22 cellular contexts compared by ENCODE assay signal in the genomic region with DNA sequence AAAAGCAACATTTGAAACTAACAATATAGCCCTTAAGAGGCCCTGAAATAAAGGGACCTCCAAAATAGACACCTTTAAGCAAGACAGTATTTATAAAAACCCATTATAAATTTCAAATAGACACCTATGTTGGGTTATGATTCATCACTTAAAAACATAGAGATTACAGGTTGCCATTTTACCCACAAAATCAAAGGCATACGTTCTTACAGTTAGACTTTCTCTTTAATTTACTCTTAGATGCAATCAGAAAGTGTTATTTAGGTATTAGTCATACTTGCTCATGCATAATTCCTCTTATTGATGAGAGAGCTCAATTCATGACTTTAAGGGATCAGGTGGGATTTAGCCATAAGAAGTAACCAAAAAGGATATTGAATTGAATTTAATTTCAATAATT. TPM values are rescaled to one million over a fixed set of nuclear protein-coding genes. Genes with fewer than 3 reads are reported as not detected.
A peak's percentile ranks its signal among the peaks of the same experiment; 100 is the strongest.
DNase-seq lines count a peak whose midpoint lies in the region; ATAC-seq lines count a peak whose summit lies in the region.
"Had no signal": no experiment of that assay in that cellular context is flagged by ENCODE, and none has a peak within 500 bp of the region (broad histone marks: within the 10 kb centered on the region; RNA-seq: fewer than 3 reads in every experiment).

No MANE protein-coding gene starts in this region.

- H3K4me1 Mint-ChIP-seq in activated CD4-positive, alpha-beta T cell treated with anti-CD3 and anti-CD28 coated beads for 36 hours: no peaks in the 10 kb centered on the region
- H3K4me1 Mint-ChIP-seq: activated B cell treated with CpG ODN at 0.5 μM for 24 hours had no signal

- intact Hi-C loops in activated CD4-positive, alpha-beta T cell treated with anti-CD3 and anti-CD28 coated beads for 36 hours (cut with DNase I, micrococcal nuclease): no loop called here

- H3K27ac Mint-ChIP-seq in activated CD4-positive, alpha-beta T cell treated with anti-CD3 and anti-CD28 coated beads for 36 hours: no peak overlapping the region
- H3K27ac Mint-ChIP-seq: activated B cell treated with CpG ODN at 0.5 μM for 24 hours; activated CD4-positive, alpha-beta memory T cell treated with anti-CD3 and anti-CD28 coated beads, Interleukin-2, amount 10 ng/mL, durations not matched to agents 7 days and 5 days; activated naive CD8-positive, alpha-beta T cell treated with anti-CD3 and anti-CD28 coated beads for 36 hours had no signal

- H3K27me3 Mint-ChIP-seq in activated CD4-positive, alpha-beta T cell treated with anti-CD3 and anti-CD28 coated beads for 36 hours: no peaks in the 10 kb centered on the region
- H3K27me3 Mint-ChIP-seq: activated B cell treated with CpG ODN at 0.5 μM for 24 hours; activated CD4-positive, alpha-beta memory T cell treated with anti-CD3 and anti-CD28 coated beads, Interleukin-2, amount 10 ng/mL, durations not matched to agents 7 days and 5 days; activated naive CD8-positive, alpha-beta T cell treated with anti-CD3 and anti-CD28 coated beads for 36 hours had no signal

- no peaks in the 10 kb centered on the region for H3K36me3 Mint-ChIP-seq in activated CD4-positive, alpha-beta T cell treated with anti-CD3 and anti-CD28 coated beads for 36 hours (ENCODE audit: low read depth)
- H3K36me3 Mint-ChIP-seq: activated naive CD8-positive, alpha-beta T cell treated with anti-CD3 and anti-CD28 coated beads for 36 hours had no signal

- peak; percentile 64 for ATAC-seq in activated CD4-positive, alpha-beta T cell treated with anti-CD3 and anti-CD28 coated beads for 36 hours
- peak; percentile 60 for ATAC-seq in GM19455 (IDR thresholded peaks at IDR 0.05; ENCODE audit: unreplicated experiment)
- peak; percentile 72 for ATAC-seq in HG03378 (IDR thresholded peaks at IDR 0.05; ENCODE audit: unreplicated experiment)
- ATAC-seq in GM19452 (IDR thresholded peaks at IDR 0.05; ENCODE audit: unreplicated experiment): no peak

- no peaks in the 10 kb centered on the region for H3K9me3 Mint-ChIP-seq in activated CD4-positive, alpha-beta T cell treated with anti-CD3 and anti-CD28 coated beads for 36 hours (ENCODE audit: low read depth)
- H3K9me3 Mint-ChIP-seq: activated B cell treated with CpG ODN at 0.5 μM for 24 hours; activated CD4-positive, alpha-beta memory T cell treated with anti-CD3 and anti-CD28 coated beads, Interleukin-2, amount 10 ng/mL, durations not matched to agents 7 days and 5 days; activated naive CD8-positive, alpha-beta T cell treated with anti-CD3 and anti-CD28 coated beads for 36 hours had no signal

- CTCF ChIA-PET in activated CD4-positive, alpha-beta T cell treated with anti-CD3 and anti-CD28 coated beads for 36 hours (lab: Charles Lee): interaction anchor here (0.8 to 1.1 kb wide), 2 partner anchors 16 to 554 kb away, joined by 3 to 6 read pairs; no protein-coding TSS in a partner anchor

- POLR2A ChIA-PET in activated CD4-positive, alpha-beta T cell treated with anti-CD3 and anti-CD28 coated beads for 36 hours (lab: Charles Lee): no interaction called here

- DNase-seq in activated CD4-positive, alpha-beta T cell treated with anti-CD3 and anti-CD28 coated beads for 36 hours: no peak
- no peak for DNase-seq in activated CD4-positive, alpha-beta T cell treated with anti-CD3 and anti-CD28 coated beads, Interleukin-2, amount 50 U/mL, for 48 hours
- DNase-seq in kidney tubule cell (ENCODE audit: low spot score): peak; percentile 18
- DNase-seq in activated gamma-delta T cell (lab: John Stamatoyannopoulos, UW): no peak
- no peak for DNase-seq in stimulated activated CD4-positive, alpha-beta T cell treated with anti-CD3 and anti-CD28 coated beads, Interleukin-15, amount 100 ng/mL, for 24 hours
- DNase-seq: activated B cell treated with CpG ODN at 0.5 μM for 24 hours; activated CD4-positive, alpha-beta memory T cell treated with anti-CD3 and anti-CD28 coated beads, Interleukin-2, amount 10 ng/mL, durations not matched to agents 7 days and 5 days; activated naive CD8-positive, alpha-beta T cell treated with anti-CD3 and anti-CD28 coated beads for 36 hours; activated T-cell treated with anti-CD3 and anti-CD28 coated beads, Interleukin-2, amount 50 U/mL, for 48 hours; AML-193; erythroblast; foreskin melanocyte; NCI-H1436 treated with DMSO at 0.1 percent for 48 hours; NCI-H524; RPMI8226; small intestine; stimulated activated CD4-positive, alpha-beta T cell treated with anti-CD3 and anti-CD28 coated beads, Interleukin-4, amount 100 ng/mL, for 1 hour; stomach; trophoblast cell had no signal

- no peak overlapping the region for H3K4me3 Mint-ChIP-seq in activated CD4-positive, alpha-beta T cell treated with anti-CD3 and anti-CD28 coated beads for 36 hours
- H3K4me3 Mint-ChIP-seq: activated B cell treated with CpG ODN at 0.5 μM for 24 hours; activated CD4-positive, alpha-beta memory T cell treated with anti-CD3 and anti-CD28 coated beads, Interleukin-2, amount 10 ng/mL, durations not matched to agents 7 days and 5 days; activated naive CD8-positive, alpha-beta T cell treated with anti-CD3 and anti-CD28 coated beads for 36 hours had no signal

RNA-seq across cellular contexts. Expression of a gene that starts 51.5 kb away (rescaled TPM):
- total RNA-seq in activated CD4-positive, alpha-beta T cell treated with anti-CD3 and anti-CD28 coated beads for 36 hours: under 1 TPM; 0.14 to 0.21 TPM
- total RNA-seq: activated naive CD8-positive, alpha-beta T cell treated with anti-CD3 and anti-CD28 coated beads for 36 hours had no signal
